In genomic region chr13:102657630-102658029, GRCh38 we compare ENCODE assay signal across 1 cellular context.
TF ChIP-seq lines count a peak whose summit lies in the region.

No MANE protein-coding gene starts in this region.

TF ChIP-seq in GM23338, 12 proteins besides CTCF, POLR2A, EP300 and RAD21:
- no peak for TF ChIP-seq ZNF462 (CRISPR knock-in tag; IDR thresholded peaks at IDR 0.05)
- TF ChIP-seq EZH2 (IDR thresholded peaks at IDR 0.05; ENCODE audit: low read depth, unreplicated experiment): no peak
